ENCODE assay signal across 1 cellular context in the genomic region with DNA sequence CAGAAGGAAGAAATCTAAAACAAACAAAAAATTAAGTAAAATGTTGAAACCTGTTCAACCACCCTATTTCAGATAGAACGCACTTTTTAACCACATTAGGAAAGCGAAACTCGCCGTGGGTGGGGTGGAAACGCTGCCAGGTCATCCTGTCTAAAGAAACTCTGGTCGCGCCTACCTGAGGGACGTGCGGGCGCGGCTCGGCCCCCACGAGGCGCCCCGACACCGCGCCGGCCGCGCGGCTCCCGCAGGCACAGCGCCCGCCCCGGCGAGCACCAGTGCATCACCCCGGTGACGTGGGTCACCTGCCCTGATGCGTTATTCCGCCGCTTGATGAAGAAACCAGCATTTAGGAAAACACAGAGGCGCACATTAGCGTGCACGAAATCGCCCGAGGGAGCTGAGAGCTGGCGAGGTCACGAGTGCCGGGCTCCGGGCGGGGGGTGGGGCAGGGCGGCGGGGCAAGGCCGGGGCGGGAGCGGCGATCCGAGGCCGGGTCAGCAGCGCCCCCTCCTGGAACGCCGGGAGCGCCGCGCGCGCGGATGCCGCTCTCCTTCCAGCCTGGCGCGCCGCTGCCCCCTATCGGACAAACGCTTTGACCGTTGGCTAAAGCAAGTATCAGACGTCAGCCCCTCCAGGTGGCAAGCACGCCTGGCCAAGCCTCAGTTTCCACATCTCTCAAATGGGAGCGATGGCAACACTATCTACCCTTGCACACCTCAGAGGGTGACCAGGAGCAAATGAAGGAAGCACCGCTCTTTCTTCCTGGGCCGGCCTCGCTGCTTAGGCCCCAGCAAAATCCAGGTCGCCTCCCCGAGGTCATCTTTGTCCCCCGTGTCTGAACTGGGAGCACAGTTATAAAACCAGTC.
A peak's percentile ranks its signal among the peaks of the same experiment; 100 is the strongest.
TF ChIP-seq lines count a peak whose summit lies in the region.

No MANE protein-coding gene starts in this region.

TF ChIP-seq in HEK293, 187 proteins besides CTCF, POLR2A, EP300 and RAD21 (continued from another document):
- TF ChIP-seq, protein P1, sequence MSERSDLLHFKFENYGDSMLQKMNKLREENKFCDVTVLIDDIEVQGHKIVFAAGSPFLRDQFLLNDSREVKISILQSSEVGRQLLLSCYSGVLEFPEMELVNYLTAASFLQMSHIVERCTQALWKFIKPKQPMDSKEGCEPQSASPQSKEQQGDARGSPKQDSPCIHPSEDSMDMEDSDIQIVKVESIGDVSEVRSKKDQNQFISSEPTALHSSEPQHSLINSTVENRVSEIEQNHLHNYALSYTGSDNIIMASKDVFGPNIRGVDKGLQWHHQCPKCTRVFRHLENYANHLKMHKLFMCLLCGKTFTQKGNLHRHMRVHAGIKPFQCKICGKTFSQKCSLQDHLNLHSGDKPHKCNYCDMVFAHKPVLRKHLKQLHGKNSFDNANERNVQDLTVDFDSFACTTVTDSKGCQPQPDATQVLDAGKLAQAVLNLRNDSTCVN (tag by site-specific recombination; optimal IDR thresholded peaks at IDR 0.05) = peak; percentile 63
- peak; percentile 59 for TF ChIP-seq ZNF654 (tag by site-specific recombination; IDR thresholded peaks at IDR 0.05; ENCODE audit: low read depth)
- TF ChIP-seq BCL11B (tag by site-specific recombination; IDR thresholded peaks at IDR 0.05; ENCODE audit: low read depth) = peak; percentile 92
- TF ChIP-seq, protein P2, sequence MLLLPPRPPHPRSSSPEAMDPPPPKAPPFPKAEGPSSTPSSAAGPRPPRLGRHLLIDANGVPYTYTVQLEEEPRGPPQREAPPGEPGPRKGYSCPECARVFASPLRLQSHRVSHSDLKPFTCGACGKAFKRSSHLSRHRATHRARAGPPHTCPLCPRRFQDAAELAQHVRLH (tag by site-specific recombination; IDR thresholded peaks at IDR 0.05) = peak; percentile 72; the same call in 1 of the 2 replicates
- 0 out of 2 replicates have a peak, but pooled peaks have one; percentile 38 for TF ChIP-seq KLF8 (tag by site-specific recombination; IDR thresholded peaks at IDR 0.05)
- peak; percentile 31; the same call in 1 of the 2 replicates for TF ChIP-seq ZNF324 (tag by site-specific recombination; IDR thresholded peaks at IDR 0.05)
- TF ChIP-seq SP7 (tag by site-specific recombination; IDR thresholded peaks at IDR 0.05) = peak; percentile 10; the same call in 1 of the 2 replicates
- no peak for TF ChIP-seq ZNF610 (tag by site-specific recombination; IDR thresholded peaks at IDR 0.05; ENCODE audit: borderline replicate concordance)
- TF ChIP-seq, protein P3, sequence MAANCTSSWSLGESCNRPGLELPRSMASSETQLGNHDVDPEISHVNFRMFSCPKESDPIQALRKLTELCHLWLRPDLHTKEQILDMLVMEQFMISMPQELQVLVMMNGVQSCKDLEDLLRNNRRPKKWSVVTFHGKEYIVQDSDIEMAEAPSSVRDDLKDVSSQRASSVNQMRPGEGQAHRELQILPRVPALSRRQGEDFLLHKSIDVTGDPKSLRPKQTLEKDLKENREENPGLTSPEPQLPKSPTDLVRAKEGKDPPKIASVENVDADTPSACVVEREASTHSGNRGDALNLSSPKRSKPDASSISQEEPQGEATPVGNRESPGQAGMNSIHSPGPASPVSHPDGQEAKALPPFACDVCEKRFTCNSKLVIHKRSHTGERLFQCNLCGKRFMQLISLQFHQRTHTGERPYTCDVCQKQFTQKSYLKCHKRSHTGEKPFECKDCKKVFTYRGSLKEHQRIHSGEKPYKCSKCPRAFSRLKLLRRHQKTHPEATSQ (tag by site-specific recombination; IDR thresholded peaks at IDR 0.05) = 0 out of 2 replicates have a peak, but pooled peaks have one; percentile 22
- TF ChIP-seq ZBTB20 (tag by site-specific recombination; IDR thresholded peaks at IDR 0.05) = peak; percentile 5; the same call in 1 of the 2 replicates
- TF ChIP-seq ZEB2 (tag by site-specific recombination; IDR thresholded peaks at IDR 0.05) = peak; percentile 74
- TF ChIP-seq SCRT2 (tag by site-specific recombination; IDR thresholded peaks at IDR 0.05) = no peak
- peak; percentile 73 for TF ChIP-seq ZBTB8A (tag by site-specific recombination; IDR thresholded peaks at IDR 0.05)
- no peak for TF ChIP-seq ZNF623 (tag by site-specific recombination; IDR thresholded peaks at IDR 0.05)
- TF ChIP-seq ZIC2 (tag by site-specific recombination; IDR thresholded peaks at IDR 0.05) = 0 out of 2 replicates have a peak, but pooled peaks have one; percentile 11
- no peak for TF ChIP-seq ZNF274 (IDR thresholded peaks at IDR 0.05; ENCODE audit: low read length)
- no peak for TF ChIP-seq ZNF274 (tag by site-specific recombination; IDR thresholded peaks at IDR 0.05; ENCODE audit: borderline replicate concordance)
- TF ChIP-seq ZBTB7A (tag by site-specific recombination; IDR thresholded peaks at IDR 0.05; ENCODE audit: low read depth) = 0 out of 2 replicates have a peak, but pooled peaks have one; percentile 19
- TF ChIP-seq, protein P4, sequence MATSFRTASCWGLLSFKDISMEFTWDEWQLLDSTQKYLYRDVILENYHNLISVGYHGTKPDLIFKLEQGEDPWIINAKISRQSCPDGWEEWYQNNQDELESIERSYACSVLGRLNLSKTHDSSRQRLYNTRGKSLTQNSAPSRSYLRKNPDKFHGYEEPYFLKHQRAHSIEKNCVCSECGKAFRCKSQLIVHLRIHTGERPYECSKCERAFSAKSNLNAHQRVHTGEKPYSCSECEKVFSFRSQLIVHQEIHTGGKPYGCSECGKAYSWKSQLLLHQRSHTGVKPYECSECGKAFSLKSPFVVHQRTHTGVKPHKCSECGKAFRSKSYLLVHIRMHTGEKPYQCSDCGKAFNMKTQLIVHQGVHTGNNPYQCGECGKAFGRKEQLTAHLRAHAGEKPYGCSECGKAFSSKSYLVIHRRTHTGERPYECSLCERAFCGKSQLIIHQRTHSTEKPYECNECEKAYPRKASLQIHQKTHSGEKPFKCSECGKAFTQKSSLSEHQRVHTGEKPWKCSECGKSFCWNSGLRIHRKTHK (tag by site-specific recombination; IDR thresholded peaks at IDR 0.05) = no peak
- 0 out of 2 replicates have a peak, but pooled peaks have one; percentile 26 for TF ChIP-seq ZNF2 (tag by site-specific recombination; IDR thresholded peaks at IDR 0.05)
- TF ChIP-seq SP2 (tag by site-specific recombination; IDR thresholded peaks at IDR 0.05) = 0 out of 2 replicates have a peak, but pooled peaks have one; percentile 23
- TF ChIP-seq ZNF354C (tag by site-specific recombination; IDR thresholded peaks at IDR 0.05; ENCODE audit: borderline replicate concordance, low read depth) = no peak
TF ChIP-seq in HEK293: peak in this region for 18.
